In genomic region chr4:102586002-102586643, GRCh38 we compare ENCODE assay signal across 11 cellular contexts.
DNase-seq lines count a peak whose midpoint lies in the region; ATAC-seq lines count a peak whose summit lies in the region.
"Had no signal": no experiment of that assay in that cellular context is flagged by ENCODE, and none has a peak within 500 bp of the region (broad histone marks: within the 10 kb centered on the region; RNA-seq: fewer than 3 reads in every experiment).

No MANE protein-coding gene starts in this region.

- H3K4me1 Mint-ChIP-seq in activated T-cell treated with anti-CD3 and anti-CD28 coated beads, Interleukin-2, amount 50 U/mL, for 72 hours (ENCODE audit: low read depth), result peaks cover 86% of the 10 kb centered on the region
- H3K4me1 Mint-ChIP-seq in activated CD4-positive, alpha-beta memory T cell treated with anti-CD3 and anti-CD28 coated beads for 36 hours (ENCODE audit: low read depth), result peaks cover 83% of the 10 kb centered on the region
- peaks cover 89% of the 10 kb centered on the region for H3K4me1 Mint-ChIP-seq in stimulated activated naive CD8-positive, alpha-beta T cell treated with anti-CD3 and anti-CD28 coated beads, Interleukin-15, Interleukin-2, amounts not matched to agents 100 ng/mL and 50 ng/mL, for 24 hours (ENCODE audit: low read depth)

- peaks cover 0 to 1% of the 10 kb centered on the region in 2 donors for H3K9me3 Mint-ChIP-seq in activated T-cell treated with anti-CD3 and anti-CD28 coated beads, Interleukin-2, amount 50 U/mL, for 72 hours
- no peaks in the 10 kb centered on the region for H3K9me3 Mint-ChIP-seq in activated CD4-positive, alpha-beta memory T cell treated with anti-CD3 and anti-CD28 coated beads for 36 hours
- no peaks in the 10 kb centered on the region for H3K9me3 Mint-ChIP-seq in stimulated activated naive CD8-positive, alpha-beta T cell treated with anti-CD3 and anti-CD28 coated beads, Interleukin-15, Interleukin-2, amounts not matched to agents 100 ng/mL and 50 ng/mL, for 24 hours

- POLR2A ChIA-PET in activated CD4-positive, alpha-beta memory T cell treated with anti-CD3 and anti-CD28 coated beads for 36 hours (lab: Charles Lee), result interaction anchor here (0.6 to 3.0 kb wide), 6 partner anchors 11 to 66 kb away, joined by 3 to 10 read pairs (median 4); no protein-coding TSS in a partner anchor

- peak overlapping the region; percentile 55 to 65 for H3K4me3 Mint-ChIP-seq in activated T-cell treated with anti-CD3 and anti-CD28 coated beads, Interleukin-2, amount 50 U/mL, for 72 hours
- H3K4me3 Mint-ChIP-seq in activated CD4-positive, alpha-beta memory T cell treated with anti-CD3 and anti-CD28 coated beads for 36 hours, result peak overlapping the region; percentile 1
- H3K4me3 Mint-ChIP-seq in stimulated activated naive CD8-positive, alpha-beta T cell treated with anti-CD3 and anti-CD28 coated beads, Interleukin-15, Interleukin-2, amounts not matched to agents 100 ng/mL and 50 ng/mL, for 24 hours, result peak overlapping the region; percentile 34

- no peaks in the 10 kb centered on the region for H3K27me3 Mint-ChIP-seq in activated T-cell treated with anti-CD3 and anti-CD28 coated beads, Interleukin-2, amount 50 U/mL, for 72 hours (ENCODE audit: low read depth)
- H3K27me3 Mint-ChIP-seq in activated CD4-positive, alpha-beta memory T cell treated with anti-CD3 and anti-CD28 coated beads for 36 hours, result no peaks in the 10 kb centered on the region
- no peaks in the 10 kb centered on the region for H3K27me3 Mint-ChIP-seq in stimulated activated naive CD8-positive, alpha-beta T cell treated with anti-CD3 and anti-CD28 coated beads, Interleukin-15, Interleukin-2, amounts not matched to agents 100 ng/mL and 50 ng/mL, for 24 hours

- intact Hi-C loops in activated CD4-positive, alpha-beta memory T cell treated with anti-CD3 and anti-CD28 coated beads for 36 hours (cut with micrococcal nuclease), result loop anchor here (1.0 to 5.0 kb wide), 5 partner anchors 12 to 51 kb away; no protein-coding TSS in a partner anchor

- CTCF ChIA-PET in activated CD4-positive, alpha-beta memory T cell treated with anti-CD3 and anti-CD28 coated beads for 36 hours (lab: Charles Lee), result interaction anchor here (0.9 to 1.2 kb wide), 2 partner anchors 13 to 17 kb away, joined by 3 read pairs; no protein-coding TSS in a partner anchor

- DNase-seq in activated T-cell treated with anti-CD3 and anti-CD28 coated beads, Interleukin-2, amount 50 U/mL, for 72 hours, result no peak
- DNase-seq in activated T-cell treated with anti-CD3 and anti-CD28 coated beads for 4 hours (no peak), SKM-1 treated with dmso at 0.1 percent for 144 hours (lab: John Stamatoyannopoulos, UW; ENCODE audit: unreplicated experiment) (no peak), HK-2 (ENCODE audit: unreplicated experiment) (no peak)
- no peak for DNase-seq in activated CD4-positive, alpha-beta memory T cell treated with anti-CD3 and anti-CD28 coated beads for 36 hours
- DNase-seq: amygdala, NCI-H1694 treated with DMSO at 0.1 percent for 48 hours had no signal

- H3K36me3 Mint-ChIP-seq in activated T-cell treated with anti-CD3 and anti-CD28 coated beads, Interleukin-2, amount 50 U/mL, for 72 hours (ENCODE audit: insufficient read depth in 2 of 2), result peaks cover 24 to 53% of the 10 kb centered on the region in 2 donors
- H3K36me3 Mint-ChIP-seq in activated CD4-positive, alpha-beta memory T cell treated with anti-CD3 and anti-CD28 coated beads for 36 hours, result peaks cover 78% of the 10 kb centered on the region
- peaks cover 96% of the 10 kb centered on the region for H3K36me3 Mint-ChIP-seq in stimulated activated naive CD8-positive, alpha-beta T cell treated with anti-CD3 and anti-CD28 coated beads, Interleukin-15, Interleukin-2, amounts not matched to agents 100 ng/mL and 50 ng/mL, for 24 hours (ENCODE audit: low read depth)

- ATAC-seq in activated T-cell treated with anti-CD3 and anti-CD28 coated beads, Interleukin-2, amount 50 U/mL, for 72 hours (replicated peaks in 1 of 2), result peak; percentile 63 to 65
- ATAC-seq in HG02798 (IDR thresholded peaks at IDR 0.05; ENCODE audit: poor library complexity, unreplicated experiment) (peak; percentile 51), HG03354 (IDR thresholded peaks at IDR 0.05; ENCODE audit: poor library complexity, severe bottlenecking, unreplicated experiment) (no peak)
- ATAC-seq: Panc1 had no signal

- peak overlapping the region; percentile 88 for H3K27ac Mint-ChIP-seq in activated T-cell treated with anti-CD3 and anti-CD28 coated beads, Interleukin-2, amount 50 U/mL, for 72 hours
- peak overlapping the region; percentile 83 for H3K27ac Mint-ChIP-seq in activated CD4-positive, alpha-beta memory T cell treated with anti-CD3 and anti-CD28 coated beads for 36 hours
- peak overlapping the region; percentile 89 for H3K27ac Mint-ChIP-seq in stimulated activated naive CD8-positive, alpha-beta T cell treated with anti-CD3 and anti-CD28 coated beads, Interleukin-15, Interleukin-2, amounts not matched to agents 100 ng/mL and 50 ng/mL, for 24 hours

Comparison
In these comparisons a context has a peak if more than half of its experiments do, and no peak if none do; other contexts are left out.
1. H3K4me3 Mint-ChIP-seq: peak in every context shown above with its lines; median percentile 60 in activated T-cell treated with anti-CD3 and anti-CD28 coated beads, Interleukin-2, amount 50 U/mL, for 72 hours; 34 in stimulated activated naive CD8-positive, alpha-beta T cell treated with anti-CD3 and anti-CD28 coated beads, Interleukin-15, Interleukin-2, amounts not matched to agents 100 ng/mL and 50 ng/mL, for 24 hours; 1 in activated CD4-positive, alpha-beta memory T cell treated with anti-CD3 and anti-CD28 coated beads for 36 hours.